In the genomic region with DNA sequence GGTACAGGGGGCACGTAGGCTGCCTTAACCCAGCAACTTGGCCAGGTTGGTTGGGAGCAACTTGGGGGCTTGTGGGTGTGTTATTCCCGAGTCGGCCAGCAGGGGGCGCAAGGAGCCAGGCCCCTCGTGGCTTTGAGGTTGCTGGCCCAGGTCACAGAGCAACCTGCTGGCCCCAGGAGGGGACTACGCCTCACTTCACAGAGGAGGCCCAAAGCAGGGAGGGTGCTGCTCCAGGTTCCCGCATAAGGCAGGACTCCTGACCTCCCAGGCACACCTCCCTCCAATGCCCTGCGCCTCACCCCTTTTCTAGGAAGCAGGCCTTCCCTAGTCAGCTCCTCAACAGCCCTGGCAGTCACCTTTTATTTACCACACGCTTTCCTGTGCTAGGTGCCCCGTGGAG, we compare ENCODE assay signal across 1 cellular context.
TF ChIP-seq lines count a peak whose summit lies in the region.

No MANE protein-coding gene starts in this region.

TF ChIP-seq in HEK293, 187 proteins besides CTCF, POLR2A, EP300 and RAD21 (continued from another document):
- TF ChIP-seq, protein P1, sequence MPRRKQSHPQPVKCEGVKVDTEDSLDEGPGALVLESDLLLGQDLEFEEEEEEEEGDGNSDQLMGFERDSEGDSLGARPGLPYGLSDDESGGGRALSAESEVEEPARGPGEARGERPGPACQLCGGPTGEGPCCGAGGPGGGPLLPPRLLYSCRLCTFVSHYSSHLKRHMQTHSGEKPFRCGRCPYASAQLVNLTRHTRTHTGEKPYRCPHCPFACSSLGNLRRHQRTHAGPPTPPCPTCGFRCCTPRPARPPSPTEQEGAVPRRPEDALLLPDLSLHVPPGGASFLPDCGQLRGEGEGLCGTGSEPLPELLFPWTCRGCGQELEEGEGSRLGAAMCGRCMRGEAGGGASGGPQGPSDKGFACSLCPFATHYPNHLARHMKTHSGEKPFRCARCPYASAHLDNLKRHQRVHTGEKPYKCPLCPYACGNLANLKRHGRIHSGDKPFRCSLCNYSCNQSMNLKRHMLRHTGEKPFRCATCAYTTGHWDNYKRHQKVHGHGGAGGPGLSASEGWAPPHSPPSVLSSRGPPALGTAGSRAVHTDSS (tag by site-specific recombination; IDR thresholded peaks at IDR 0.05), result no peak
- TF ChIP-seq ZNF514 (tag by site-specific recombination; IDR thresholded peaks at IDR 0.05), result no peak
- TF ChIP-seq ZNF629 (tag by site-specific recombination; IDR thresholded peaks at IDR 0.05), result no peak
- TF ChIP-seq ZNF549 (tag by site-specific recombination; IDR thresholded peaks at IDR 0.05), result no peak
- peak; percentile 24; the same call in 1 of the 2 replicates for TF ChIP-seq ZIC2 (tag by site-specific recombination; IDR thresholded peaks at IDR 0.05)
- no peak for TF ChIP-seq ZNF473 (tag by site-specific recombination; IDR thresholded peaks at IDR 0.05)
- no peak for TF ChIP-seq ZFP3 (tag by site-specific recombination; IDR thresholded peaks at IDR 0.05; ENCODE audit: low read depth)
- TF ChIP-seq SCRT2 (tag by site-specific recombination; IDR thresholded peaks at IDR 0.05), result no peak
- TF ChIP-seq ZNF221 (tag by site-specific recombination; IDR thresholded peaks at IDR 0.05; ENCODE audit: borderline replicate concordance), result no peak
- no peak for TF ChIP-seq ZFP69B (tag by site-specific recombination; IDR thresholded peaks at IDR 0.05)
- TF ChIP-seq KLF8 (tag by site-specific recombination; IDR thresholded peaks at IDR 0.05), result no peak
- no peak for TF ChIP-seq GFI1B (tag by site-specific recombination; IDR thresholded peaks at IDR 0.05)
- TF ChIP-seq, protein P2, sequence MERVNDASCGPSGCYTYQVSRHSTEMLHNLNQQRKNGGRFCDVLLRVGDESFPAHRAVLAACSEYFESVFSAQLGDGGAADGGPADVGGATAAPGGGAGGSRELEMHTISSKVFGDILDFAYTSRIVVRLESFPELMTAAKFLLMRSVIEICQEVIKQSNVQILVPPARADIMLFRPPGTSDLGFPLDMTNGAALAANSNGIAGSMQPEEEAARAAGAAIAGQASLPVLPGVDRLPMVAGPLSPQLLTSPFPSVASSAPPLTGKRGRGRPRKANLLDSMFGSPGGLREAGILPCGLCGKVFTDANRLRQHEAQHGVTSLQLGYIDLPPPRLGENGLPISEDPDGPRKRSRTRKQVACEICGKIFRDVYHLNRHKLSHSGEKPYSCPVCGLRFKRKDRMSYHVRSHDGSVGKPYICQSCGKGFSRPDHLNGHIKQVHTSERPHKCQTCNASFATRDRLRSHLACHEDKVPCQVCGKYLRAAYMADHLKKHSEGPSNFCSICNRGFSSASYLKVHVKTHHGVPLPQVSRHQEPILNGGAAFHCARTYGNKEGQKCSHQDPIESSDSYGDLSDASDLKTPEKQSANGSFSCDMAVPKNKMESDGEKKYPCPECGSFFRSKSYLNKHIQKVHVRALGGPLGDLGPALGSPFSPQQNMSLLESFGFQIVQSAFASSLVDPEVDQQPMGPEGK (tag by site-specific recombination; IDR thresholded peaks at IDR 0.05), result peak; percentile 50
- TF ChIP-seq ZNF239 (tag by site-specific recombination; IDR thresholded peaks at IDR 0.05), result no peak
- TF ChIP-seq ZNF670 (tag by site-specific recombination; IDR thresholded peaks at IDR 0.05; ENCODE audit: low read depth), result no peak
